1 cellular context compared by ENCODE assay signal in the genomic region with DNA sequence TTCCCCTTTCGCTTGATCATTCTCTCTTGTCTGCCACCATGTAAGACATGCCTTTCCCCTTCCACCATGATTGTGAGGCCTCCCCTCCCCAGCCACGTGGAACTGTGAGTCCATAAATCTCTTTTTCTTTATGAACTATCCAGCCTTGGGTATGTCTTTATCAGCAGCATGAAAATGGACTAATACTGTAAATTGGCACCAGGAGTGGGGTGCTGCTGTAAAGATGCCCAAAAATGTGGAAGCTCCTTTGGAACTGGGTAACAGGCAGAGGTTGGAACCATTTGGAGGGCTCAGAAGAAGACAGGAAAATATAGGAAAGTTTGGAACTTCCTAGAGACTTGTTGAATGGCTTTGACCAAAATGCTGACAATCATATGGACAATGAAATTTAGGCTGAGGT.
A peak's percentile ranks its signal among the peaks of the same experiment; 100 is the strongest.
TF ChIP-seq lines count a peak whose summit lies in the region.

No MANE protein-coding gene starts in this region.

TF ChIP-seq in HEK293, 187 proteins besides CTCF, POLR2A, EP300 and RAD21 (continued from another document):
- TF ChIP-seq, protein P1, sequence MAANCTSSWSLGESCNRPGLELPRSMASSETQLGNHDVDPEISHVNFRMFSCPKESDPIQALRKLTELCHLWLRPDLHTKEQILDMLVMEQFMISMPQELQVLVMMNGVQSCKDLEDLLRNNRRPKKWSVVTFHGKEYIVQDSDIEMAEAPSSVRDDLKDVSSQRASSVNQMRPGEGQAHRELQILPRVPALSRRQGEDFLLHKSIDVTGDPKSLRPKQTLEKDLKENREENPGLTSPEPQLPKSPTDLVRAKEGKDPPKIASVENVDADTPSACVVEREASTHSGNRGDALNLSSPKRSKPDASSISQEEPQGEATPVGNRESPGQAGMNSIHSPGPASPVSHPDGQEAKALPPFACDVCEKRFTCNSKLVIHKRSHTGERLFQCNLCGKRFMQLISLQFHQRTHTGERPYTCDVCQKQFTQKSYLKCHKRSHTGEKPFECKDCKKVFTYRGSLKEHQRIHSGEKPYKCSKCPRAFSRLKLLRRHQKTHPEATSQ (tag by site-specific recombination; IDR thresholded peaks at IDR 0.05): 0 out of 2 replicates have a peak, but pooled peaks have one; percentile 30
